ENCODE assay signal across 10 cellular contexts in the genomic region with DNA sequence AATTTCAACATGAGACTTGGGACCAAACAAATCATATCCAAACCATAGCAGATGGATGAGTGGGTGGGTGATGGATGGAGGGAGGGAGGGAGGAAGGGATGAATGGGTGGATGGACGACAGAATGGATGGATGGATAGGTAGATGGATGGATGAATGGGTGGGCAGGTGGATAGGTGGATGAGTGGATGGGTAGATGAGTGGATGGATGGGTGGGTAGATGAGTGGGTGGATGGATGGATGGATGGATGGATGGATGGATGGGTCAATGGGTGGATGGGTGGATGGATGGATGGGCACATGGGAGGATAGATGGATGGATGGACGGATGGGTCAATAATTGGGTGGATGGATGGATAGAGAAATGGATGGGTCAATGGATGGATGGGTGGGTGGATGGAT. TPM values are rescaled to one million over a fixed set of nuclear protein-coding genes. Genes with fewer than 3 reads are reported as not detected.
"Had no signal": no experiment of that assay in that cellular context is flagged by ENCODE, and none has a peak within 500 bp of the region (broad histone marks: within the 10 kb centered on the region; RNA-seq: fewer than 3 reads in every experiment).

No MANE protein-coding gene starts in this region.

- ATAC-seq: HepG2 had no signal

- H3K36me3 ChIP-seq: HAP-1 had no signal

- H3K9me3 ChIP-seq: HAP-1 had no signal

- H3K4me1 ChIP-seq: HAP-1 had no signal

- H3K4me3 Mint-ChIP-seq: HFFc6 had no signal

- H2AFZ ChIP-seq: GM23248 had no signal

- H3K27ac ChIP-seq: GM23248, HL-60 had no signal

- H3K27ac Mint-ChIP-seq: HFFc6 had no signal

- H3K9ac ChIP-seq: GM23248 had no signal

- H3K4me3 ChIP-seq: GM23248, HAP-1 had no signal

- DNase-seq: GM23248, GOT3, H7, HFFc6, KBM-7 had no signal

RNA-seq across cellular contexts. Expression of gene ONECUT3, which starts 47.9 kb away (rescaled TPM):
- total RNA-seq: GM23248, H4, H7, HepG2, HFFc6, HT1080 had no signal
- polyA plus RNA-seq: GM23248 had no signal
